ENCODE assay signal across 13 cellular contexts in the genomic region with DNA sequence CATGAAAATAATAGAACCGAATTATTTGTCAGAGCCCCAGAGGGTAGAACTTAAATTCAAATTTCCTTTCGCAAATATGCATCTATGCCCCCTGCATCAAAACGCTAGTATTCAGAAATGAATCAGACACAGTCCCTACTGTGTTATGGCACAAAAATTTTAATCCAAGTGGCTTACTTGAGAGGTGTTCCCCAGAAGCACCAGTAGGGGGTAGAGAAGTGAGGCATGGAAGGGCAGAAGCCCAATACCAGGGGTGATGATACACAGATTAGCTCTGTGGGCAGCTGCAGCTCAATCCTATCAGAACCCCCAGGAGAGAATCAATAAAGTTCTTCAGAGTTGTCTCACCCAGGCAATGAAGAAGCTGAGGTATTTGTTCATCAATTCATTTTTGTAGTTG.
A peak's percentile ranks its signal among the peaks of the same experiment; 100 is the strongest.
DNase-seq lines count a peak whose midpoint lies in the region; ATAC-seq, FAIRE-seq and TF ChIP-seq lines count a peak whose summit lies in the region.
"Had no signal": no experiment of that assay in that cellular context is flagged by ENCODE, and none has a peak within 500 bp of the region (broad histone marks: within the 10 kb centered on the region; RNA-seq: fewer than 3 reads in every experiment).

No MANE protein-coding gene starts in this region.

- no peaks in the 10 kb centered on the region for H3F3A ChIP-seq in OCI-LY1 (ENCODE audit: insufficient read depth, low read length)

- TF ChIP-seq CTCF in GM13977 (IDR thresholded peaks at IDR 0.05; ENCODE audit: extremely low read depth, insufficient read depth, missing control alignments) (no peak), OCI-LY1 (IDR thresholded peaks at IDR 0.05; ENCODE audit: low read length) (peak; percentile 41), foreskin fibroblast (IDR thresholded peaks at IDR 0.05; ENCODE audit: low read depth, low read length) (peak; percentile 29), pancreas (IDR thresholded peaks at IDR 0.05) (no peak)

- H3K4me3 ChIP-seq in OCI-LY1 (ENCODE audit: low read depth, low read length, poor library complexity, severe bottlenecking) (no peak overlapping the region), foreskin fibroblast (ENCODE audit: low read depth in 1 of 2, low read length in 2 of 2) (no peak overlapping the region), pancreas (no peak overlapping the region)
- H3K4me3 ChIP-seq: BLaER1 had no signal

- H3K9me3 ChIP-seq in OCI-LY1 (ENCODE audit: low read length) (no peaks in the 10 kb centered on the region), pancreas (no peaks in the 10 kb centered on the region)
- H3K9me3 ChIP-seq: BLaER1 had no signal

- TF ChIP-seq POLR2A in GM12891 (IDR thresholded peaks at IDR 0.05; ENCODE audit: low read depth, low read length), result no peak

- H3K27me3 ChIP-seq in OCI-LY1 (ENCODE audit: insufficient read depth, low read length) (no peaks in the 10 kb centered on the region), pancreas (no peaks in the 10 kb centered on the region)
- H3K27me3 ChIP-seq: BLaER1 had no signal

- H3K9me2 ChIP-seq in OCI-LY1 (ENCODE audit: low read depth, low read length), result no peaks in the 10 kb centered on the region

- FAIRE-seq in pancreas (lab: Jason Lieb, UNC) (no peak), GM12891 (lab: Jason Lieb, UNC) (no peak)

- H3K36me3 ChIP-seq in OCI-LY1 (ENCODE audit: insufficient read depth, low read length), result no peaks in the 10 kb centered on the region
- H3K36me3 ChIP-seq in pancreas, result no peaks in the 10 kb centered on the region
- H3K36me3 ChIP-seq: BLaER1 had no signal

- ATAC-seq in pancreas, result no peak

- DNase-seq in AG08395 (ENCODE audit: low spot score), result peak; percentile 9
- DNase-seq in GM13977 (ENCODE audit: low spot score), result peak; percentile 7
- no peak for DNase-seq in foreskin fibroblast
- no peak for DNase-seq in NCI-H2029 treated with DMSO at 0.1 percent for 48 hours (lab: John Stamatoyannopoulos, UW)
- DNase-seq in NCI-H2107 (lab: John Stamatoyannopoulos, UW), result no peak
- DNase-seq in pancreas, result no peak
- no peak for DNase-seq in GM12891 (ENCODE audit: insufficient read length, low spot score)
- DNase-seq: activated CD4-positive, alpha-beta memory T cell treated with anti-CD3 and anti-CD28 coated beads for 36 hours; activated naive CD4-positive, alpha-beta T cell; caudate nucleus; NCI-H526 treated with DMSO at 0.1 percent for 48 hours had no signal

- in situ Hi-C loops in GM13977 (cut with MboI; ENCODE audit: low pct_unique_long_range_greater_than_20kb, low sequenced_read_pairs, unreplicated experiment), result no loop called here

- no peaks in the 10 kb centered on the region for H4K20me1 ChIP-seq in OCI-LY1 (ENCODE audit: insufficient read depth, low read length)
- H4K20me1 ChIP-seq: BLaER1 had no signal

- 59 to 79% methylated on average over 3 of the region's 3 CpGs for WGBS in pancreas, 2 donors

- H2AFZ ChIP-seq in OCI-LY1 (ENCODE audit: low read length), result no peak overlapping the region

- H3K9ac ChIP-seq in OCI-LY1 (ENCODE audit: low read length), result no peak overlapping the region
- H3K9ac ChIP-seq: BLaER1 had no signal

- H3K4me1 ChIP-seq in OCI-LY1 (ENCODE audit: insufficient read depth, low read length, severe bottlenecking) (no peaks in the 10 kb centered on the region), pancreas (no peaks in the 10 kb centered on the region)
- H3K4me1 ChIP-seq: BLaER1 had no signal

- H3K4me2 ChIP-seq in OCI-LY1 (ENCODE audit: low read length), result no peak overlapping the region
- H3K4me2 ChIP-seq: BLaER1 had no signal

- no peak overlapping the region for H3K27ac ChIP-seq in OCI-LY1 (ENCODE audit: low read depth, low read length, poor library complexity, severe bottlenecking)
- no peak overlapping the region for H3K27ac ChIP-seq in pancreas
- H3K27ac ChIP-seq: BLaER1 had no signal

- intact Hi-C loops in pancreas (cut with DNase I), result no loop called here

- H3K79me2 ChIP-seq in OCI-LY1 (ENCODE audit: insufficient read depth, low read length), result no peaks in the 10 kb centered on the region

TF ChIP-seq in GM12891, 5 proteins besides CTCF, POLR2A, EP300 and RAD21:
- no peak for TF ChIP-seq POLR2AphosphoS5 (IDR thresholded peaks at IDR 0.05; ENCODE audit: low read depth, low read length)
- no peak for TF ChIP-seq POU2F2 (IDR thresholded peaks at IDR 0.05; ENCODE audit: low read depth, low read length)
- TF ChIP-seq SPI1 (IDR thresholded peaks at IDR 0.05; ENCODE audit: low read depth, low read length), result no peak
- no peak for TF ChIP-seq TAF1 (IDR thresholded peaks at IDR 0.05; ENCODE audit: low read depth, low read length)
- no peak for TF ChIP-seq PAX5 (IDR thresholded peaks at IDR 0.05; ENCODE audit: insufficient read depth, low read length, severe bottlenecking)

Comparison
In these comparisons a context has a peak if more than half of its experiments do, and no peak if none do; other contexts are left out.
1. DNase-seq: peak in AG08395 (single experiment) and GM13977 (single experiment); none in foreskin fibroblast (0 of 2), NCI-H2029 treated with DMSO at 0.1 percent for 48 hours (single experiment), NCI-H2107 (single experiment), pancreas (0 of 6) and GM12891 (single experiment).
2. CTCF ChIP-seq: peak in OCI-LY1 (single experiment) and foreskin fibroblast (single experiment); none in GM13977 (single experiment) and pancreas (0 of 4).